In genomic region chr16:73048292-73049050, GRCh38 we compare ENCODE assay signal across 8 cellular contexts. TPM values are rescaled to one million over a fixed set of nuclear protein-coding genes. Genes with fewer than 3 reads are reported as not detected.
A peak's percentile ranks its signal among the peaks of the same experiment; 100 is the strongest.
DNase-seq lines count a peak whose midpoint lies in the region; ATAC-seq and TF ChIP-seq lines count a peak whose summit lies in the region.

No MANE protein-coding gene starts in this region.

- peak overlapping the region; percentile 71 for H3K4me3 Mint-ChIP-seq in osteocyte (ENCODE audit: unreplicated experiment)
- no peak overlapping the region for H3K4me3 Mint-ChIP-seq in activated CD8-positive, alpha-beta T cell treated with anti-CD3 and anti-CD28 coated beads, Interleukin-2, amount 10 ng/mL, durations not matched to agents 7 days and 5 days

- peaks cover 40% of the 10 kb centered on the region for H3K4me1 Mint-ChIP-seq in osteocyte (ENCODE audit: unreplicated experiment)
- peaks cover 4% of the 10 kb centered on the region for H3K4me1 Mint-ChIP-seq in activated CD8-positive, alpha-beta T cell treated with anti-CD3 and anti-CD28 coated beads, Interleukin-2, amount 10 ng/mL, durations not matched to agents 7 days and 5 days (ENCODE audit: low read depth)

- POLR2A ChIA-PET in AG04450 (lab: Yijun Ruan, JAX) = interaction anchor here (0.7 kb wide), 1 partner anchor 210 kb away, joined by 4 read pairs; no protein-coding TSS in a partner anchor
- POLR2A ChIA-PET in activated CD8-positive, alpha-beta T cell treated with anti-CD3 and anti-CD28 coated beads, Interleukin-2, amount 10 ng/mL, durations not matched to agents 7 days and 5 days (lab: Charles Lee) = no interaction called here

- peak overlapping the region; percentile 75 for H3K27ac ChIP-seq in AG04450 (ENCODE audit: low read depth, low read length)

- DNase-seq in AG04450 (ENCODE audit: low read depth, low spot score) (no peak), RKO (ENCODE audit: low spot score) (peak; percentile 53), fibroblast of the aortic adventitia (ENCODE audit: low read depth) (peak; percentile 43), osteocyte (ENCODE audit: extremely low spot score, unreplicated experiment) (no peak), Ammon's horn (ENCODE audit: low spot score) (no peak), NCI-H510A (lab: John Stamatoyannopoulos, UW) (no peak)
- DNase-seq in activated CD8-positive, alpha-beta T cell treated with anti-CD3 and anti-CD28 coated beads, Interleukin-2, amount 10 ng/mL, durations not matched to agents 7 days and 5 days = no peak

- peak overlapping the region; percentile 68 for H3K4me3 ChIP-seq in AG04450 (ENCODE audit: low read depth, low read length)
- peak overlapping the region; percentile 80 for H3K4me3 ChIP-seq in fibroblast of the aortic adventitia (ENCODE audit: low read depth, low read length)

- peak; percentile 14 for ATAC-seq in GM21423 (IDR thresholded peaks at IDR 0.05; ENCODE audit: unreplicated experiment)
- no peak for ATAC-seq in activated CD8-positive, alpha-beta T cell treated with anti-CD3 and anti-CD28 coated beads, Interleukin-2, amount 10 ng/mL, durations not matched to agents 7 days and 5 days

- no peaks in the 10 kb centered on the region for H3K9me3 ChIP-seq in AG04450 (ENCODE audit: control insufficient read depth, insufficient read depth, low read length)

- no peak overlapping the region for H3K27ac Mint-ChIP-seq in osteocyte (ENCODE audit: unreplicated experiment)
- H3K27ac Mint-ChIP-seq in activated CD8-positive, alpha-beta T cell treated with anti-CD3 and anti-CD28 coated beads, Interleukin-2, amount 10 ng/mL, durations not matched to agents 7 days and 5 days = no peak overlapping the region

- no peaks in the 10 kb centered on the region for H3K27me3 ChIP-seq in AG04450 (ENCODE audit: control insufficient read depth, insufficient read depth, low read length)

- no peaks in the 10 kb centered on the region for H3K27me3 Mint-ChIP-seq in osteocyte (ENCODE audit: unreplicated experiment)
- H3K27me3 Mint-ChIP-seq in activated CD8-positive, alpha-beta T cell treated with anti-CD3 and anti-CD28 coated beads, Interleukin-2, amount 10 ng/mL, durations not matched to agents 7 days and 5 days (ENCODE audit: low read depth) = peaks cover 39% of the 10 kb centered on the region

- H3K36me3 Mint-ChIP-seq in osteocyte (ENCODE audit: unreplicated experiment) = no peaks in the 10 kb centered on the region
- no peaks in the 10 kb centered on the region for H3K36me3 Mint-ChIP-seq in activated CD8-positive, alpha-beta T cell treated with anti-CD3 and anti-CD28 coated beads, Interleukin-2, amount 10 ng/mL, durations not matched to agents 7 days and 5 days (ENCODE audit: low read depth)

- CTCF ChIA-PET in AG04450 (lab: Charles Lee) = interaction anchor here (1.1 to 7.4 kb wide), 3 partner anchors 13 to 216 kb away, joined by 3 to 55 read pairs (median 35); no protein-coding TSS in a partner anchor
- CTCF ChIA-PET in activated CD8-positive, alpha-beta T cell treated with anti-CD3 and anti-CD28 coated beads, Interleukin-2, amount 10 ng/mL, durations not matched to agents 7 days and 5 days (lab: Charles Lee) = interaction anchor here (1.1 to 1.2 kb wide), 2 partner anchors 216 kb away, joined by 3 to 5 read pairs; no protein-coding TSS in a partner anchor

- no peaks in the 10 kb centered on the region for H3K9me3 Mint-ChIP-seq in osteocyte (ENCODE audit: unreplicated experiment)
- H3K9me3 Mint-ChIP-seq in activated CD8-positive, alpha-beta T cell treated with anti-CD3 and anti-CD28 coated beads, Interleukin-2, amount 10 ng/mL, durations not matched to agents 7 days and 5 days (ENCODE audit: insufficient read depth) = no peaks in the 10 kb centered on the region

- no peak for TF ChIP-seq CTCF in AG04450 (IDR thresholded peaks at IDR 0.05; ENCODE audit: low read depth, low read length)
- no peak for TF ChIP-seq CTCF in fibroblast of the aortic adventitia (IDR thresholded peaks at IDR 0.05; ENCODE audit: insufficient read depth, low read length)
- no peak for TF ChIP-seq CTCF in osteocyte (IDR thresholded peaks at IDR 0.05)

RNA-seq across cellular contexts. Expression of gene ZFHX3, which starts 0.5 kb away (rescaled TPM):
- polyA plus RNA-seq in AG04450 (2011; rRNA removed) = 3.3 and 4.2 TPM in 2 replicates
- polyA minus RNA-seq in AG04450 (2011; rRNA and poly(A)+ RNA removed) = 11.1 and 12.1 TPM in 2 replicates
- total RNA-seq in fibroblast of the aortic adventitia (ENCODE audit: low replicate concordance) (4.8 and 8.1 TPM in 2 replicates), osteocyte (89.1 and 97.0 TPM in 2 replicates)
- total RNA-seq in activated CD8-positive, alpha-beta T cell treated with anti-CD3 and anti-CD28 coated beads, Interleukin-2, amount 10 ng/mL, durations not matched to agents 7 days and 5 days = 1 to 10 TPM; 2.5 to 2.9 TPM

Comparison
In these comparisons a context has a peak if more than half of its experiments do, and no peak if none do; other contexts are left out.
1. DNase-seq: peak in RKO (single experiment) and fibroblast of the aortic adventitia (single experiment); none in AG04450 (single experiment), osteocyte (single experiment), Ammon's horn (single experiment), NCI-H510A (single experiment) and activated CD8-positive, alpha-beta T cell treated with anti-CD3 and anti-CD28 coated beads, Interleukin-2, amount 10 ng/mL, durations not matched to agents 7 days and 5 days (single experiment).